ENCODE assay signal across 2 cellular contexts in genomic region chr20:63265891-63266515, GRCh38.
TF ChIP-seq lines count a peak whose summit lies in the region.

No MANE protein-coding gene starts in this region.

TF ChIP-seq in SK-N-SH treated with all-trans-retinoic acid at 6 μM for 48 hours, 23 proteins besides CTCF, POLR2A, EP300 and RAD21:
- no peak for TF ChIP-seq PATZ1 (CRISPR knock-in tag; IDR thresholded peaks at IDR 0.05; ENCODE audit: borderline replicate concordance)
- TF ChIP-seq ARNTL (CRISPR knock-in tag; IDR thresholded peaks at IDR 0.05; ENCODE audit: borderline replicate concordance, low read depth): no peak
- no peak for TF ChIP-seq ZFP30 (CRISPR knock-in tag; IDR thresholded peaks at IDR 0.05)
- TF ChIP-seq ISL1 (CRISPR knock-in tag; IDR thresholded peaks at IDR 0.05): no peak
- TF ChIP-seq ZC3H10 (CRISPR knock-in tag; IDR thresholded peaks at IDR 0.05): no peak
- no peak for TF ChIP-seq CREB5 (CRISPR knock-in tag; IDR thresholded peaks at IDR 0.05; ENCODE audit: low read depth)
- no peak for TF ChIP-seq CSRNP3 (CRISPR knock-in tag; IDR thresholded peaks at IDR 0.05)
- no peak for TF ChIP-seq GLIS3 (CRISPR knock-in tag; IDR thresholded peaks at IDR 0.05)
- no peak for TF ChIP-seq ZNF8 (CRISPR knock-in tag; IDR thresholded peaks at IDR 0.05)
- no peak for TF ChIP-seq POU6F1 (CRISPR knock-in tag; IDR thresholded peaks at IDR 0.05; ENCODE audit: borderline replicate concordance, low read depth)
- no peak for TF ChIP-seq ESRRG (CRISPR knock-in tag; IDR thresholded peaks at IDR 0.05)
- TF ChIP-seq ZNF70 (CRISPR knock-in tag; IDR thresholded peaks at IDR 0.05): no peak
- TF ChIP-seq SNAI2 (CRISPR knock-in tag; IDR thresholded peaks at IDR 0.05): no peak
- no peak for TF ChIP-seq OSR1 (CRISPR knock-in tag; IDR thresholded peaks at IDR 0.05)
- TF ChIP-seq ZFP3 (CRISPR knock-in tag; IDR thresholded peaks at IDR 0.05): no peak
- TF ChIP-seq TCF4 (CRISPR knock-in tag; IDR thresholded peaks at IDR 0.05; ENCODE audit: borderline replicate concordance): no peak
- no peak for TF ChIP-seq PPARA (CRISPR knock-in tag; IDR thresholded peaks at IDR 0.05; ENCODE audit: borderline replicate concordance)
- TF ChIP-seq ZNF565 (CRISPR knock-in tag; conservative IDR thresholded peaks at IDR 0.05; ENCODE audit: low read depth): no peak

TF ChIP-seq in SK-N-SH, 30 proteins besides CTCF, POLR2A, EP300 and RAD21 (continued from another document):
- TF ChIP-seq IRF3 (IDR thresholded peaks at IDR 0.05; ENCODE audit: low read depth, low read length): no peak
- TF ChIP-seq CHD2 (IDR thresholded peaks at IDR 0.05; ENCODE audit: low read length, partially characterized antibody): no peak
- TF ChIP-seq TAF1 (IDR thresholded peaks at IDR 0.05; ENCODE audit: borderline replicate concordance, low read depth, low read length): no peak
- TF ChIP-seq SMC3 (IDR thresholded peaks at IDR 0.05; ENCODE audit: low read depth, low read length): no peak
- no peak for TF ChIP-seq GATA2 (CRISPR knock-in tag; IDR thresholded peaks at IDR 0.05)
- TF ChIP-seq RXRA (IDR thresholded peaks at IDR 0.05; ENCODE audit: borderline replicate concordance, low read depth): no peak
- no peak for TF ChIP-seq MAX (IDR thresholded peaks at IDR 0.05; ENCODE audit: low read depth)
- TF ChIP-seq NFIC (IDR thresholded peaks at IDR 0.05; ENCODE audit: borderline replicate concordance): no peak
- TF ChIP-seq MEF2A (IDR thresholded peaks at IDR 0.05; ENCODE audit: borderline replicate concordance, low read depth): no peak
